Comparison of ENCODE assay signal across 2 cellular contexts in genomic region chr14:64318695-64319094, GRCh38. TPM values are rescaled to one million over a fixed set of nuclear protein-coding genes. Genes with fewer than 3 reads are reported as not detected.
"Had no signal": no experiment of that assay in that cellular context is flagged by ENCODE, and none has a peak within 500 bp of the region (broad histone marks: within the 10 kb centered on the region; RNA-seq: fewer than 3 reads in every experiment).

No MANE protein-coding gene starts in this region.

RNA-seq across cellular contexts. Expression of gene ESR2, which starts 24.5 kb away (rescaled TPM):
- total RNA-seq: fibroblast of villous mesenchyme had no signal
- polyA plus RNA-seq: foreskin keratinocyte had no signal
